Comparison of ENCODE assay signal across 1 cellular context in genomic region chr2:72696559-72696958, GRCh38.
TF ChIP-seq lines count a peak whose summit lies in the region.

No MANE protein-coding gene starts in this region.

TF ChIP-seq in K562, 482 proteins besides CTCF, POLR2A, EP300 and RAD21 (continued from another document and continues in another):
- TF ChIP-seq POLR3G (IDR thresholded peaks at IDR 0.05; ENCODE audit: extremely low read depth, insufficient read length, insufficient replicate concordance) (no peak), FOXP4 (CRISPR knock-in tag; IDR thresholded peaks at IDR 0.05; ENCODE audit: borderline replicate concordance) (no peak), CEBPG (CRISPR knock-in tag; IDR thresholded peaks at IDR 0.05) (no peak), CEBPG (tag; conservative IDR thresholded peaks at IDR 0.05 in 1 of 2, IDR thresholded peaks at IDR 0.05 in 1 of 2) (no peak), FIP1L1 (IDR thresholded peaks at IDR 0.05; ENCODE audit: low read depth, low read length, poor library complexity, severe bottlenecking) (no peak), DPF2 (IDR thresholded peaks at IDR 0.05) (peak; percentile 34; the same call in 1 of the 2 replicates), GATA2 (CRISPR knock-in tag; IDR thresholded peaks at IDR 0.05) (peak; percentile 48; the same call in 1 of the 2 replicates), HDAC8 (tag; IDR thresholded peaks at IDR 0.05) (no peak), ZNF282 (CRISPR knock-in tag; IDR thresholded peaks at IDR 0.05) (no peak), SMAD4 (CRISPR knock-in tag; conservative IDR thresholded peaks at IDR 0.05) (peak; percentile 78), ZNF274 (IDR thresholded peaks at IDR 0.05; ENCODE audit: borderline replicate concordance, low read depth, low read length) (no peak), ZNF740 (CRISPR knock-in tag; IDR thresholded peaks at IDR 0.05) (no peak), ZNF740 (tag; IDR thresholded peaks at IDR 0.05) (no peak), PTTG1 (tag; IDR thresholded peaks at IDR 0.05; ENCODE audit: low read depth) (no peak), KDM2B (CRISPR knock-in tag; IDR thresholded peaks at IDR 0.05) (no peak), USF2 (CRISPR knock-in tag; IDR thresholded peaks at IDR 0.05) (no peak), PHB2 (IDR thresholded peaks at IDR 0.05; ENCODE audit: low read depth) (no peak), IFI16 (CRISPR knock-in tag; IDR thresholded peaks at IDR 0.05) (no peak), ELF4 (CRISPR knock-in tag; IDR thresholded peaks at IDR 0.05) (no peak), GTF2B (IDR thresholded peaks at IDR 0.05; ENCODE audit: extremely low read depth, insufficient read length) (no peak), YBX1 (IDR thresholded peaks at IDR 0.05) (no peak), ZNF384 (IDR thresholded peaks at IDR 0.05; ENCODE audit: low read depth, low read length) (no peak), MYBL2 (IDR thresholded peaks at IDR 0.05; ENCODE audit: low read depth) (0 out of 2 replicates have a peak, but pooled peaks have one; percentile 27), MYBL2 (CRISPR knock-in tag; IDR thresholded peaks at IDR 0.05; ENCODE audit: borderline replicate concordance) (no peak), NCOR1 (IDR thresholded peaks at IDR 0.05) (peak; percentile 73), MTA2 (IDR thresholded peaks at IDR 0.05; ENCODE audit: low read depth) (peak; percentile 46; the same call in 1 of the 2 replicates), TCF7L2 (IDR thresholded peaks at IDR 0.05; ENCODE audit: low read depth, low read length) (no peak), FOXO4 (CRISPR knock-in tag; IDR thresholded peaks at IDR 0.05) (no peak), ESRRA (IDR thresholded peaks at IDR 0.05; ENCODE audit: borderline replicate concordance, low read depth) (no peak), FOXJ3 (CRISPR knock-in tag; IDR thresholded peaks at IDR 0.05) (no peak), MAFF (IDR thresholded peaks at IDR 0.05; ENCODE audit: low read length) (0 out of 2 replicates have a peak, but pooled peaks have one; percentile 7), ZNF133 (CRISPR knock-in tag; IDR thresholded peaks at IDR 0.05) (no peak), FOXP1 (CRISPR knock-in tag; IDR thresholded peaks at IDR 0.05) (no peak), RCOR1 (IDR thresholded peaks at IDR 0.05; ENCODE audit: borderline replicate concordance in 1 of 2, low read depth in 2 of 2, low read length in 2 of 2) (no peak), HNRNPL (IDR thresholded peaks at IDR 0.05; ENCODE audit: low read depth, low read length) (no peak), ELK1 (CRISPR knock-in tag; IDR thresholded peaks at IDR 0.05) (no peak), EZH2 (IDR thresholded peaks at IDR 0.05; ENCODE audit: borderline replicate concordance, low read depth, low read length) (no peak), CBFA2T2 (conservative IDR thresholded peaks at IDR 0.05) (peak; percentile 64), NKRF (IDR thresholded peaks at IDR 0.05; ENCODE audit: borderline replicate concordance) (no peak), TEAD1 (CRISPR knock-in tag; IDR thresholded peaks at IDR 0.05) (no peak), CHD2 (IDR thresholded peaks at IDR 0.05; ENCODE audit: low read depth, low read length) (no peak), CREM (IDR thresholded peaks at IDR 0.05; ENCODE audit: low read depth) (no peak), NFIC (IDR thresholded peaks at IDR 0.05) (peak; percentile 33; the same call in 1 of the 2 replicates), ZNF431 (CRISPR knock-in tag; IDR thresholded peaks at IDR 0.05) (no peak), DNMT1 (IDR thresholded peaks at IDR 0.05) (no peak), CXXC5 (CRISPR knock-in tag; IDR thresholded peaks at IDR 0.05) (no peak), ZNF398 (CRISPR knock-in tag; IDR thresholded peaks at IDR 0.05) (no peak), E2F5 (CRISPR knock-in tag; IDR thresholded peaks at IDR 0.05) (no peak), ARID1B (IDR thresholded peaks at IDR 0.05) (peak; percentile 76), OTX1 (CRISPR knock-in tag; IDR thresholded peaks at IDR 0.05) (no peak), ELK3 (CRISPR knock-in tag; IDR thresholded peaks at IDR 0.05) (no peak), ZFP30 (CRISPR knock-in tag; IDR thresholded peaks at IDR 0.05; ENCODE audit: borderline replicate concordance) (no peak), NR3C1 (CRISPR knock-in tag; IDR thresholded peaks at IDR 0.05) (no peak), STAG1 (CRISPR knock-in tag; IDR thresholded peaks at IDR 0.05; ENCODE audit: borderline replicate concordance) (no peak), ZNF77 (CRISPR knock-in tag; IDR thresholded peaks at IDR 0.05) (no peak), KLF1 (tag; IDR thresholded peaks at IDR 0.05) (no peak), BRD4 (IDR thresholded peaks at IDR 0.05) (no peak), TEAD4 (IDR thresholded peaks at IDR 0.05; ENCODE audit: low read length) (peak; percentile 51; the same call in 1 of the 2 replicates), TEAD4 (CRISPR knock-in tag; IDR thresholded peaks at IDR 0.05; ENCODE audit: borderline replicate concordance) (no peak), ZNF41 (CRISPR knock-in tag; conservative IDR thresholded peaks at IDR 0.05) (peak; percentile 94), PHF8 (IDR thresholded peaks at IDR 0.05; ENCODE audit: borderline replicate concordance, low read length) (no peak), PCBP1 (IDR thresholded peaks at IDR 0.05; ENCODE audit: low read depth, low read length, poor library complexity, severe bottlenecking) (no peak), SOX6 (IDR thresholded peaks at IDR 0.05) (peak; percentile 60; the same call in 1 of the 2 replicates), GMEB1 (CRISPR knock-in tag; IDR thresholded peaks at IDR 0.05) (no peak), ZNF561 (CRISPR knock-in tag; conservative IDR thresholded peaks at IDR 0.05) (no peak), E2F3 (CRISPR knock-in tag; IDR thresholded peaks at IDR 0.05) (no peak), ZNF184 (CRISPR knock-in tag; IDR thresholded peaks at IDR 0.05) (no peak)
